In the genomic region with DNA sequence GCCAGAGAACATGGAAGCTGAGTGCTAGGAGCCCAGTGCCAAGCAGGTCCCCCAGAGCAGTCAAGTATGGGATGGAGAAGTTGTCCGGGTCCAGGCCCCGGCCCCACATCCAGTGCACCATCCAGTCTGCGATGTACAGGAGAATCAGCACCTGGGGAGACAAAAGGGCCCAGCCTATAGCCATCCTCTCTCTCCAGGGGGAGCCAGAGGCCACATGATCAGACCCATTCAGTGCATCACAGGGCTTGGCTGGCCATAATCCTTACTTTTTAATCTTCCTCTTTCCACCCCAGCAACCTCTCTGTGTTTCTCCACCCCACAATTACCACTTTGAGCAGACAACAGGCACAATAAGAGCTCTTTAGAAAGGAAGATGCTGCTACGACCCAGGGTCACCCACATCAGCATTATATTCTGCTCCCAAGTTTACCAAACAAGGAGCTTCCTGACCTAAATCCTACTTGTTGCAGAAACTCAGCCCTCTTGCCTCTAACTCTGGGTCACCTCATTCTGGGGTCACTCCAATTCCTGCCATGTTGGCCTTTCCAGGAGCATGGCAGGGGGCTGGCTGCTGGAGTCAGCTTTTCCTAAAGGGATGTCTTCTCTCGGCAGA, we compare ENCODE assay signal across 1 cellular context.
TF ChIP-seq lines count a peak whose summit lies in the region.

No MANE protein-coding gene starts in this region.

TF ChIP-seq in endothelial cell of umbilical vein, 7 proteins besides CTCF, POLR2A, EP300 and RAD21:
- no peak for TF ChIP-seq POLR2AphosphoS5 (IDR thresholded peaks at IDR 0.05; ENCODE audit: insufficient read depth, low read depth, low read length)
- no peak for TF ChIP-seq MYC (IDR thresholded peaks at IDR 0.05; ENCODE audit: low read depth, low read length)
- no peak for TF ChIP-seq JUN (IDR thresholded peaks at IDR 0.05; ENCODE audit: borderline replicate concordance, insufficient read depth, insufficient read length, low read depth)
- no peak for TF ChIP-seq EZH2 (IDR thresholded peaks at IDR 0.05; ENCODE audit: borderline replicate concordance, low read depth, low read length, severe bottlenecking)
- TF ChIP-seq, protein P1, sequence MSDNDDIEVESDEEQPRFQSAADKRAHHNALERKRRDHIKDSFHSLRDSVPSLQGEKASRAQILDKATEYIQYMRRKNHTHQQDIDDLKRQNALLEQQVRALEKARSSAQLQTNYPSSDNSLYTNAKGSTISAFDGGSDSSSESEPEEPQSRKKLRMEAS (IDR thresholded peaks at IDR 0.05; ENCODE audit: insufficient read depth, insufficient read length): no peak
- TF ChIP-seq FOS (IDR thresholded peaks at IDR 0.05; ENCODE audit: borderline replicate concordance, insufficient read depth, low read length): no peak
- TF ChIP-seq GATA2 (IDR thresholded peaks at IDR 0.05; ENCODE audit: insufficient read depth, insufficient read length, low read depth, low read length): no peak
TF ChIP-seq in endothelial cell of umbilical vein: peak in this region for 0.
